Comparison of ENCODE assay signal across 17 cellular contexts in genomic region chr13:85314686-85315085, GRCh38.
DNase-seq lines count a peak whose midpoint lies in the region; ATAC-seq and FAIRE-seq lines count a peak whose summit lies in the region.
"Had no signal": no experiment of that assay in that cellular context is flagged by ENCODE, and none has a peak within 500 bp of the region (broad histone marks: within the 10 kb centered on the region; RNA-seq: fewer than 3 reads in every experiment).

No MANE protein-coding gene starts in this region.

- FAIRE-seq in frontal cortex (lab: Jason Lieb, UNC): peak; percentile 19
- FAIRE-seq: A549 had no signal

- peak; percentile 7 for DNase-seq in NCI-H146 (lab: John Stamatoyannopoulos, UW)
- no peak for DNase-seq in NCI-H146 treated with DMSO at 0.1 percent for 48 hours (lab: John Stamatoyannopoulos, UW; ENCODE audit: unreplicated experiment)
- peak; percentile 51 for DNase-seq in NCI-H524 treated with DMSO at 0.1 percent for 48 hours (lab: John Stamatoyannopoulos, UW)
- DNase-seq in frontal cortex (ENCODE audit: low spot score in 2 of 2): peak in 1 of 2 donors; percentile 6
- peak; percentile 83 for DNase-seq in putamen (ENCODE audit: low spot score)
- DNase-seq: activated CD4-positive, alpha-beta T cell treated with anti-CD3 and anti-CD28 coated beads, Interleukin-2, amount 50 U/mL, for 4 hours; DMS79; endodermal cell; kidney; MM.1S; NCI-H2029; stimulated activated CD4-positive, alpha-beta T cell treated with anti-CD3 and anti-CD28 coated beads, Interleukin-12 subunit alpha, Interleukin-12 subunit beta, amount 100 ng/mL, for 4 hours; T-cell had no signal

- no peak for ATAC-seq in HG03039 (IDR thresholded peaks at IDR 0.05; ENCODE audit: unreplicated experiment)
- no peak for ATAC-seq in GM18858 (IDR thresholded peaks at IDR 0.05; ENCODE audit: unreplicated experiment)
- no peak for ATAC-seq in GM19324 (IDR thresholded peaks at IDR 0.05; ENCODE audit: low FRiP score, unreplicated experiment)
- ATAC-seq: A549, T-cell had no signal
